In the genomic region with DNA sequence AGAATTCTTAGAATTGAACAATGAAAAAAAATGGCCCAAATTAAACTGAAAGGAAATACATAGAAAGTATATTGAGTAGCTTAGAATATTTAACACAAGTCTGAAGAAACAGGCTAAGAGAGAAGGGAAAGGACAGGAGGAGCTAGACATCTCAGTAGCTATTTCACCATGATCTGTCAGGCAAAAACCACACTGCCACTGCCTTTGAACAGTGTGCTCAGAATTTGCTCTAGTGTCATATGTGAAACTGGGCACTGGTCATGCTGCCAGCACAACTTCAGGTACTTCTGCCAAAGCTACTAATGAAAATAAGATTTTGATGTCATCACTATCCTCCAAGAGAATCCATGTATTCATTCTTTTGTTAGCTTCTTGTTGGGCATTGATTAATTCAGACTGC, we compare ENCODE assay signal across 24 cellular contexts.
"Had no signal": no experiment of that assay in that cellular context is flagged by ENCODE, and none has a peak within 500 bp of the region (broad histone marks: within the 10 kb centered on the region; RNA-seq: fewer than 3 reads in every experiment).

No MANE protein-coding gene starts in this region.

- H3K36me3 ChIP-seq: left lung, lower lobe of right lung, neutrophil, ovary, right atrium auricular region, right lobe of liver, tibial nerve, uterus had no signal

- H3K4me2 ChIP-seq: smooth muscle cell had no signal

- H3K4me3 ChIP-seq: left lung, lower lobe of right lung, ovary, right atrium auricular region, right lobe of liver, smooth muscle cell, tibial nerve, uterus had no signal

- ATAC-seq: left colon; left lung; lower lobe of right lung; naive thymus-derived CD8-positive, alpha-beta T cell; right lobe of liver; stimulated activated memory B cell treated with anti-CD40 and anti-IgM and Interleukin-4, amounts not matched to agents 10 μg/mL and 1 μg/mL and 100 μg/mL, for 72 hours; stimulated activated naive CD8-positive, alpha-beta T cell treated with anti-CD3 and anti-CD28 coated beads, Interleukin-15, amount 100 ng/mL, for 72 hours had no signal

- H3K9me3 ChIP-seq: left lung, lower lobe of right lung, neutrophil, ovary, right lobe of liver, tibial nerve, uterus had no signal

- H3K4me1 ChIP-seq: left lung, lower lobe of right lung, right atrium auricular region, right lobe of liver, tibial nerve, uterus had no signal

- FAIRE-seq: islet of Langerhans had no signal

- H3K27me3 ChIP-seq: left lung, neutrophil, ovary, right atrium auricular region, right lobe of liver, tibial nerve, uterus had no signal

- DNase-seq: immature natural killer cell; kidney; left colon; left lung; lower lobe of right lung; mammary epithelial cell; mesenchymal stem cell; naive thymus-derived CD8-positive, alpha-beta T cell; ovary; right lobe of liver; stimulated activated CD4-positive, alpha-beta T cell treated with anti-CD3 and anti-CD28 coated beads, Interleukin-1b, Interleukin-23, amount 100 ng/mL, for 48 hours; stimulated activated CD4-positive, alpha-beta T cell treated with anti-CD3 and anti-CD28 coated beads, Interleukin-2, amount 100 ng/mL, for 48 hours; stimulated activated CD4-positive, alpha-beta T cell treated with anti-CD3 and anti-CD28 coated beads, Interleukin-4, amount 100 ng/mL, for 4 hours; stimulated activated CD8-positive, alpha-beta memory T cell treated with anti-CD3 and anti-CD28 coated beads, Interleukin-4, amount 100 ng/mL, for 48 hours; stimulated activated naive CD4-positive, alpha-beta T cell treated with Interleukin-2 at 50 U/mL for 16 hours; stimulated activated naive CD8-positive, alpha-beta T cell treated with anti-CD3 and anti-CD28 coated beads, Interleukin-15, amount 100 ng/mL, for 72 hours; substantia nigra; uterus had no signal

- H3K27ac ChIP-seq: left lung, lower lobe of right lung, neutrophil, ovary, right atrium auricular region, right lobe of liver, tibial nerve, uterus had no signal
